23 cellular contexts compared by ENCODE assay signal in genomic region chr11:2881076-2881973, GRCh38. TPM values are rescaled to one million over a fixed set of nuclear protein-coding genes. Genes with fewer than 3 reads are reported as not detected.
DNase-seq lines count a peak whose midpoint lies in the region; ATAC-seq and TF ChIP-seq lines count a peak whose summit lies in the region.
"Had no signal": no experiment of that assay in that cellular context is flagged by ENCODE, and none has a peak within 500 bp of the region (broad histone marks: within the 10 kb centered on the region; RNA-seq: fewer than 3 reads in every experiment).

No MANE protein-coding gene starts in this region.

- H3K4me1 Mint-ChIP-seq in T-helper 17 cell = peaks cover 4% of the 10 kb centered on the region

- 69 to 80% (median 73%) methylated on average over 19 of the region's 19 CpGs for WGBS in psoas muscle, 3 donors
- WGBS in suprapubic skin = 92% methylated on average over 11 of the region's 19 CpGs

- intact Hi-C loops in left ventricle myocardium inferior (cut with micrococcal nuclease) (loop anchor here (10.0 kb wide), 1 partner anchor 457 kb away; no protein-coding TSS in a partner anchor), left cardiac atrium (cut with DNase I) (loop anchor here in 1 of 2 donors (5.0 to 10.0 kb wide), 2 partner anchors 49 to 97 kb away; no protein-coding TSS in a partner anchor), psoas muscle (cut with DNase I) (loop anchor here in 1 of 2 donors (5.0 to 10.0 kb wide), 2 partner anchors 99 to 187 kb away; partner anchors contain the start of gene KCNQ1OT1)

- peaks cover 43% of the 10 kb centered on the region for H3K4me1 ChIP-seq in left ventricle myocardium inferior
- peaks cover 16% of the 10 kb centered on the region for H3K4me1 ChIP-seq in psoas muscle
- H3K4me1 ChIP-seq in suprapubic skin = peaks cover 24% of the 10 kb centered on the region

- peak overlapping the region; percentile 43 for H3K27ac Mint-ChIP-seq in T-helper 17 cell
- H3K27ac Mint-ChIP-seq: B cell had no signal

- H3K4me3 Mint-ChIP-seq in T-helper 17 cell = no peak overlapping the region
- H3K4me3 Mint-ChIP-seq: B cell; CD4-positive, alpha-beta memory T cell had no signal

- H3K36me3 ChIP-seq in left ventricle myocardium inferior (peaks cover 8% of the 10 kb centered on the region), psoas muscle (ENCODE audit: insufficient read depth in 1 of 2, low read depth in 1 of 2) (no peaks in the 10 kb centered on the region), suprapubic skin (no peaks in the 10 kb centered on the region)
- H3K36me3 ChIP-seq: HAP-1, MG63 had no signal

- peaks cover 13% of the 10 kb centered on the region for H3K27me3 Mint-ChIP-seq in T-helper 17 cell
- H3K27me3 Mint-ChIP-seq: CD4-positive, alpha-beta memory T cell had no signal

- H3K36me3 Mint-ChIP-seq in T-helper 17 cell (ENCODE audit: low read depth) = no peaks in the 10 kb centered on the region

- H3K27me3 ChIP-seq in left ventricle myocardium inferior (ENCODE audit: low read depth) (no peaks in the 10 kb centered on the region), layer of hippocampus (ENCODE audit: control insufficient read depth, insufficient read depth, low read length) (no peaks in the 10 kb centered on the region), psoas muscle (ENCODE audit: insufficient read depth in 3 of 3, low read length in 2 of 3) (no peaks in the 10 kb centered on the region), suprapubic skin (no peaks in the 10 kb centered on the region)
- H3K27me3 ChIP-seq: MG63 had no signal

- TF ChIP-seq EP300 in suprapubic skin (IDR thresholded peaks at IDR 0.05) = no peak

- ATAC-seq in left cardiac atrium (no peak), T-helper 17 cell (no peak), psoas muscle (no peak)
- ATAC-seq: SK-N-SH treated with all-trans-retinoic acid at 6 μM for 48 hours had no signal

- peak overlapping the region; percentile 91 for H3K27ac ChIP-seq in left ventricle myocardium inferior (replicated peaks)
- H3K27ac ChIP-seq in layer of hippocampus (ENCODE audit: low read depth, low read length) = peak overlapping the region; percentile 16
- no peak overlapping the region for H3K27ac ChIP-seq in psoas muscle
- H3K27ac ChIP-seq in suprapubic skin = no peak overlapping the region
- H3K27ac ChIP-seq: HL-60 had no signal

- H3K9me3 ChIP-seq in left ventricle myocardium inferior (replicated peaks) (peaks cover 7% of the 10 kb centered on the region), T-helper 17 cell (ENCODE audit: control insufficient read depth, low read length, poor library complexity, severe bottlenecking) (no peaks in the 10 kb centered on the region), psoas muscle (no peaks in the 10 kb centered on the region), suprapubic skin (no peaks in the 10 kb centered on the region)
- H3K9me3 ChIP-seq: HAP-1, MG63 had no signal

- TF ChIP-seq CTCF in left ventricle myocardium inferior (IDR thresholded peaks at IDR 0.05; ENCODE audit: borderline replicate concordance) (no peak), psoas muscle (IDR thresholded peaks at IDR 0.05) (no peak), suprapubic skin (IDR thresholded peaks at IDR 0.05) (no peak)

- TF ChIP-seq POLR2A in suprapubic skin (IDR thresholded peaks at IDR 0.05) = no peak

- no peak for DNase-seq in left ventricle myocardium inferior
- no peak for DNase-seq in left cardiac atrium
- no peak for DNase-seq in T-helper 17 cell
- DNase-seq in psoas muscle = peak in 1 of 2 donors; percentile 50
- no peak for DNase-seq in SK-N-DZ (ENCODE audit: low spot score)
- no peak for DNase-seq in suprapubic skin (ENCODE audit: low spot score in 2 of 2)
- no peak for DNase-seq in T-helper 1 cell
- DNase-seq: CD4-positive, alpha-beta memory T cell; DMS53; IMR-90; Karpas-422; MG63; NCI-H1092; NCI-H2081 treated with DMSO at 0.1 percent for 48 hours; NCI-H510A; NCI-H748 treated with DMSO at 0.1 percent for 48 hours; NK-92 treated with Interleukin-12 subunit alpha and Interleukin-12 subunit beta, amount 100 ng/mL, for 24 hours; SHP77 treated with DMSO at 0.1 percent for 48 hours had no signal

- H3K4me3 ChIP-seq in left ventricle myocardium inferior = peak overlapping the region; percentile 92
- peak overlapping the region; percentile 88 for H3K4me3 ChIP-seq in psoas muscle
- H3K4me3 ChIP-seq in suprapubic skin = no peak overlapping the region
- H3K4me3 ChIP-seq: HAP-1, MG63 had no signal

RNA-seq across cellular contexts. Expression of gene CDKN1C, which starts 4.2 kb away (rescaled TPM):
- total RNA-seq in left ventricle myocardium inferior (33.0 TPM), left cardiac atrium (10 to 100 TPM; 23.3 to 44.2 TPM), T-helper 17 cell (1 to 10 TPM in 1 of 2 donors, under 1 TPM in 1; 0.91 to 2.6 TPM), psoas muscle (10 to 100 TPM; 14.3 to 37.7 (median 27.9) TPM), suprapubic skin (10 to 100 TPM; 14.3 to 50.9 (median 37.3) TPM)
- 10 to 100 TPM; 24.5 to 49.4 (median 30.7) TPM for polyA plus RNA-seq in psoas muscle
- polyA plus RNA-seq in SK-N-DZ (2014; cell fraction: cytosol; rRNA removed) = 7.0 and 7.8 TPM in 2 replicates
- polyA plus RNA-seq in SK-N-DZ (2014; cell fraction: nucleus; rRNA removed) = 5.4 and 5.8 TPM in 2 replicates

RNA-seq across cellular contexts. Expression of gene PHLDA2, which starts 47.9 kb away (rescaled TPM):
- total RNA-seq in left ventricle myocardium inferior (not detected), left cardiac atrium (1 to 10 TPM; 2.2 to 3.4 TPM), T-helper 17 cell (1 to 10 TPM in 1 of 2 donors, under 1 TPM in 1; 0.96 to 2.8 TPM), psoas muscle (1 to 10 TPM in 1 of 4 donors, under 1 TPM in 3; 0.49 to 1.1 (median 0.69) TPM), suprapubic skin (10 to 100 TPM in 3 of 4 donors, 1 to 10 TPM in 1; 7.0 to 26.4 (median 18.2) TPM)
- polyA plus RNA-seq in psoas muscle = 1 to 10 TPM in 1 of 3 donors, under 1 TPM in 2; 0.87 to 7.3 (median 0.97) TPM
- polyA plus RNA-seq in SK-N-DZ (2014; cell fraction: cytosol; rRNA removed) = not detected in 2 replicates
- not detected in 2 replicates for polyA plus RNA-seq in SK-N-DZ (2014; cell fraction: nucleus; rRNA removed)
- total RNA-seq: B cell had no signal

Comparison
In these comparisons a context has a peak if more than half of its experiments do, and no peak if none do; other contexts are left out.
1. H3K27ac ChIP-seq: peak in left ventricle myocardium inferior (single experiment) and layer of hippocampus (single experiment); none in psoas muscle (single experiment) and suprapubic skin (single experiment).